In the genomic region with DNA sequence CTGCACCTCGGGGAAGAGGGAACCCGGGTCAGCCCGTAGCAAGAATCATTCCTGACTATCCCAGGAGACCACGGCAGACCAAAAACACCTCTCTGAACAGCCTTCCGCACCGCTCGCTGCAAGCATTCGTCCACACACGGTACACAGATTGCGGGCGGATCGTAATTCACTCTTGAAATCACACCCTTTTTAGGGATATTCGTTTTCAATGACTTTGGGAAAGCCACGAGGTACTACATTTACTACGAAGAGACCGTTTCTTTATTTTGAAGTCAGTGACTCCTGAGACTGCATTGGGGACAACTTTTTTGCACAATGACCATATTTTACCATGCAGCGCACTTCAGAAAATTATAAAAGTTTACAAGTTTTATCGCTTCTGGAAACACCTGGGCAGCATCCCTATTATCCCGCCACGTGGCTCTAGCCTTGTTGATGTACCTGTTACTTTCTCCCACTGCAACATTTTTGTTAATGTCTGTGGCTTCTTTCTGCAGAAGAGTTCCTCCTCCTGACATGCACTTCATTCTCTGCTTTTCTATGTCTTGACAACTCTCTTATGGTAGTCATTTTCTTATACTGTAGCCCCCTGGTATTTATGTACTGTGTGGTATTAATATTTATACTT, we compare ENCODE assay signal across 9 cellular contexts. TPM values are rescaled to one million over a fixed set of nuclear protein-coding genes. Genes with fewer than 3 reads are reported as not detected.
DNase-seq lines count a peak whose midpoint lies in the region; FAIRE-seq and TF ChIP-seq lines count a peak whose summit lies in the region.
"Had no signal": no experiment of that assay in that cellular context is flagged by ENCODE, and none has a peak within 500 bp of the region (broad histone marks: within the 10 kb centered on the region; RNA-seq: fewer than 3 reads in every experiment).

No MANE protein-coding gene starts in this region.

- H2BK5ac ChIP-seq in H1 (ENCODE audit: low read depth, low read length) = peak overlapping the region; percentile 86; the same call in 1 of the 2 replicates

- TF ChIP-seq EP300 in H1 (IDR thresholded peaks at IDR 0.05; ENCODE audit: borderline replicate concordance in 1 of 2, low read depth in 2 of 2, low read length in 2 of 2) = no peak

- H3K23me2 ChIP-seq in H1 (ENCODE audit: low read depth, low read length) = peaks cover 5% of the 10 kb centered on the region

- peak overlapping the region; percentile 37 for H4K5ac ChIP-seq in H1 (ENCODE audit: insufficient read length, low read depth, low read length)

- H3K79me2 ChIP-seq in H1 (ENCODE audit: control insufficient read depth in 1 of 2, insufficient read depth in 2 of 2, low read length in 2 of 2) = peaks cover 0 to 24% of the 10 kb centered on the region in 2 experiments; a peak in 2 of 4 replicates

- H2AFZ ChIP-seq in H1 (ENCODE audit: low read length) = peak overlapping the region; percentile 95

- peak overlapping the region; percentile 76 for H3K27ac Mint-ChIP-seq in nephron progenitor cell

- no peak for TF ChIP-seq CTCF in H1 (IDR thresholded peaks at IDR 0.05; ENCODE audit: control extremely low read depth in 1 of 3, insufficient read depth in 1 of 3, low read depth in 1 of 3, low read length in 3 of 3)
- TF ChIP-seq CTCF in nephron progenitor cell (IDR thresholded peaks at IDR 0.05) = no peak

- H3K56ac ChIP-seq in H1 (replicated peaks; ENCODE audit: insufficient read length, low read depth, low read length) = peak overlapping the region; percentile 42

- TF ChIP-seq RAD21 in H1 (IDR thresholded peaks at IDR 0.05 in 1 of 2, conservative IDR thresholded peaks at IDR 0.05 in 1 of 2; ENCODE audit: low read depth in 2 of 2, low read length in 2 of 2) = no peak

- no peak overlapping the region for H3K14ac ChIP-seq in H1 (ENCODE audit: insufficient read length)

- peaks cover 7% of the 10 kb centered on the region for H3K27me3 Mint-ChIP-seq in nephron progenitor cell (ENCODE audit: low read depth, poor library complexity)

- 6% methylated on average over 20 of the region's 20 CpGs; no CpG with 5 or more reads in 1 of the 2 experiments for WGBS in H1 (ENCODE audit: extremely low coverage in 1 of 2, insufficient coverage in 1 of 2, insufficient read length in 1 of 2, insufficient replicate concordance in 2 of 2, low coverage in 1 of 2, low lambda C conversion rate in 2 of 2, missing lambda C conversion rate in 1 of 2), 2 experiments

- H3K79me1 ChIP-seq in H1 (ENCODE audit: low read depth, low read length) = no peaks in the 10 kb centered on the region

- peak overlapping the region; percentile 96 for H3K18ac ChIP-seq in H1 (ENCODE audit: extremely low read depth, low read length)

- H3K4me2 ChIP-seq in H1 (ENCODE audit: insufficient read depth in 1 of 2, low read depth in 2 of 2, low read length in 2 of 2) = peak overlapping the region; percentile 70 to 90

- no peak overlapping the region for H2AK5ac ChIP-seq in H1 (ENCODE audit: low read depth, low read length)

- no peak overlapping the region for H2BK120ac ChIP-seq in H1 (replicated peaks; ENCODE audit: low read depth, low read length)

- peak in 1 of 2 experiments; percentile 67; a peak in 1 of 3 replicates for TF ChIP-seq POLR2A in H1 (IDR thresholded peaks at IDR 0.05; ENCODE audit: control extremely low read depth in 1 of 2, low read depth in 2 of 2, low read length in 2 of 2)

- no peaks in the 10 kb centered on the region for H4K20me1 ChIP-seq in H1 (replicated peaks in 1 of 2; ENCODE audit: control insufficient read depth in 1 of 2, insufficient read depth in 2 of 2, low read length in 2 of 2)

- CTCF ChIA-PET in H1 (lab: Charles Lee; ENCODE audit: partially characterized antibody) = no interaction called here

- H3K9me3 ChIP-seq in NT2/D1 (ENCODE audit: insufficient read depth, low read length) = no peaks in the 10 kb centered on the region
- no peaks in the 10 kb centered on the region for H3K9me3 ChIP-seq in H1 (ENCODE audit: insufficient read depth in 2 of 2, low read depth in 1 of 2, low read length in 1 of 2)

- H2BK20ac ChIP-seq in H1 (ENCODE audit: low read length) = no peak overlapping the region

- H2BK12ac ChIP-seq in H1 (ENCODE audit: low read depth, low read length) = peak overlapping the region; percentile 96

- H4K91ac ChIP-seq in H1 (replicated peaks; ENCODE audit: insufficient read length, low read length) = peak overlapping the region; percentile 8

- H3K36me3 ChIP-seq in NT2/D1 (ENCODE audit: insufficient read depth, insufficient read length, low read length) = no peaks in the 10 kb centered on the region
- H3K36me3 ChIP-seq in H1 (ENCODE audit: control insufficient read depth in 2 of 4, insufficient read depth in 4 of 4, low read length in 3 of 4) = no peaks in the 10 kb centered on the region

- H3K23ac ChIP-seq in H1 (ENCODE audit: insufficient read length) = no peak overlapping the region

- peak overlapping the region; percentile 8 for H3K4ac ChIP-seq in H1 (replicated peaks; ENCODE audit: insufficient read length, low read depth, low read length)

- peak overlapping the region; percentile 97; the same call in 1 of the 2 replicates for H4K8ac ChIP-seq in H1 (ENCODE audit: extremely low read depth, insufficient read depth, low read length)

- no peaks in the 10 kb centered on the region for H3K36me3 Mint-ChIP-seq in nephron progenitor cell (ENCODE audit: low read depth)

- peak; percentile 7 for FAIRE-seq in H1 (lab: Jason Lieb, UNC)
- FAIRE-seq: endometrium had no signal

- POLR2A ChIA-PET in H1 (lab: Charles Lee; ENCODE audit: partially characterized antibody) = no interaction called here

- H3K27me3 ChIP-seq in NT2/D1 (ENCODE audit: insufficient read depth, insufficient read length) (no peaks in the 10 kb centered on the region), H1 (replicated peaks in 1 of 4; ENCODE audit: control insufficient read depth in 3 of 4, extremely low read depth in 1 of 4, insufficient read depth in 3 of 4, low read length in 3 of 4) (no peaks in the 10 kb centered on the region)

- DNase-seq in activated T-cell treated with anti-CD3 and anti-CD28 coated beads for 1 hour (ENCODE audit: low read depth) (peak; percentile 33), NT2/D1 (ENCODE audit: low read depth, low spot score) (peak; percentile 11), H1 (ENCODE audit: low read depth in 1 of 2, low spot score in 2 of 2) (no peak), nephron progenitor cell (no peak), iPS-NIHi7 (ENCODE audit: extremely low spot score) (no peak), GM19238 (ENCODE audit: insufficient read length, low spot score) (no peak), HPDE6-E6E7 (ENCODE audit: extremely low spot score) (no peak)
- DNase-seq in activated T-cell treated with anti-CD3 and anti-CD28 coated beads, Interleukin-2, amount 50 U/mL, for 1 hour = no peak

- no peaks in the 10 kb centered on the region for H3K9me3 Mint-ChIP-seq in nephron progenitor cell

- H2BK15ac ChIP-seq in H1 (ENCODE audit: low read length) = 0 out of 2 replicates have a peak overlapping the region, but pooled peaks have one; percentile 55

- H3K4me3 ChIP-seq in NT2/D1 (ENCODE audit: insufficient read length, low read depth) = peak overlapping the region; percentile 64
- peak overlapping the region; percentile 55 to 75 (median 62) for H3K4me3 ChIP-seq in H1 (ENCODE audit: extremely low read depth in 1 of 4, insufficient read depth in 2 of 4, low read depth in 3 of 4, low read length in 4 of 4)

- H3K9ac ChIP-seq in NT2/D1 (ENCODE audit: insufficient read length, low read depth) (peak overlapping the region; percentile 91), H1 (replicated peaks in 1 of 4; ENCODE audit: extremely low read depth in 1 of 4, low read depth in 3 of 4, low read length in 3 of 4) (peak overlapping the region; percentile 51 to 92 (median 84); a peak in 6 of 7 replicates)

- H3K4me1 Mint-ChIP-seq in nephron progenitor cell = peaks cover 30% of the 10 kb centered on the region

- H3K27ac ChIP-seq in H1 (ENCODE audit: low read depth, low read length) = peak overlapping the region; percentile 92

- H3K4me1 ChIP-seq in NT2/D1 (ENCODE audit: insufficient read depth, insufficient read length) = no peaks in the 10 kb centered on the region
- H3K4me1 ChIP-seq in H1 (replicated peaks in 1 of 4; ENCODE audit: control insufficient read depth in 3 of 4, insufficient read depth in 4 of 4, low read length in 3 of 4) = peaks cover 0 to 4% (median 2%) of the 10 kb centered on the region in 4 experiments; a peak in 3 of 7 replicates

- H3K4me3 Mint-ChIP-seq in nephron progenitor cell = peak overlapping the region; percentile 95

TF ChIP-seq in H1, 55 proteins besides CTCF, POLR2A, EP300 and RAD21 (continues in another document):
- peak; percentile 18 for TF ChIP-seq PHF8 (conservative IDR thresholded peaks at IDR 0.05; ENCODE audit: low read depth, low read length)
- no peak for TF ChIP-seq JUND (IDR thresholded peaks at IDR 0.05; ENCODE audit: low read length)
- no peak for TF ChIP-seq JUN (IDR thresholded peaks at IDR 0.05; ENCODE audit: low read depth, low read length)
- no peak for TF ChIP-seq SUZ12 (IDR thresholded peaks at IDR 0.05; ENCODE audit: low read length)
- TF ChIP-seq BRCA1 (IDR thresholded peaks at IDR 0.05; ENCODE audit: low read depth, low read length) = no peak
- no peak for TF ChIP-seq BACH1 (IDR thresholded peaks at IDR 0.05; ENCODE audit: low read length)
- TF ChIP-seq SIX5 (IDR thresholded peaks at IDR 0.05; ENCODE audit: low read depth, low read length) = no peak
- no peak for TF ChIP-seq EGR1 (IDR thresholded peaks at IDR 0.05; ENCODE audit: borderline replicate concordance, low read depth, low read length)
- peak; percentile 73; the same call in 1 of the 2 replicates for TF ChIP-seq POLR2AphosphoS5 (IDR thresholded peaks at IDR 0.05; ENCODE audit: low read depth, low read length)
- no peak for TF ChIP-seq TCF12 (IDR thresholded peaks at IDR 0.05; ENCODE audit: low read depth, low read length)
- TF ChIP-seq TEAD4 (IDR thresholded peaks at IDR 0.05; ENCODE audit: low read depth, low read length) = no peak
- no peak for TF ChIP-seq SIRT6 (IDR thresholded peaks at IDR 0.05; ENCODE audit: low read length)
- TF ChIP-seq CHD1 (IDR thresholded peaks at IDR 0.05; ENCODE audit: low read depth, low read length) = no peak
- TF ChIP-seq GABPA (IDR thresholded peaks at IDR 0.05; ENCODE audit: borderline replicate concordance, insufficient read depth, low read length) = no peak
- TF ChIP-seq FOSL1 (IDR thresholded peaks at IDR 0.05; ENCODE audit: insufficient read depth, low read depth, low read length) = no peak

RNA-seq across cellular contexts. Expression of a gene that starts 1.2 kb away (rescaled TPM):
- total RNA-seq in H1 (2021; fragmentation: NEBNext Ultra II Directional; extraction: Animal tissue kit (Norgen Biotek cat#: 25700)) = 33.6 and 36.4 TPM in 2 replicates
- polyA plus RNA-seq in H1 (2011; rRNA removed) = 4.2 and 6.0 TPM in 2 replicates
- 6.1 TPM for polyA plus RNA-seq in H1 (2011; cell fraction: cytosol; rRNA removed)
- polyA plus RNA-seq in H1 (2011; cell fraction: nucleus; rRNA removed) = 10.5 TPM
- 4.2 to 13.6 TPM (median 6.3 TPM) in 4 replicates for polyA plus RNA-seq in H1 (2012, experiment 1 of 2)
- 0.54 TPM for polyA plus RNA-seq in H1 (2012, experiment 2 of 2)
- 9.5 TPM for polyA plus RNA-seq in H1 (2013, experiment 1 of 2)
- 8.4 TPM for polyA plus RNA-seq in H1 (2013, experiment 2 of 2)
- 14.4 and 15.3 TPM in 2 replicates for polyA minus RNA-seq in H1 (2011; rRNA and poly(A)+ RNA removed)
- 8.5 TPM for polyA minus RNA-seq in H1 (2011; cell fraction: cytosol; rRNA and poly(A)+ RNA removed)
- 44.6 TPM for polyA minus RNA-seq in H1 (2011; cell fraction: nucleus; rRNA and poly(A)+ RNA removed)

Comparison
In these comparisons a context has a peak if more than half of its experiments do, and no peak if none do; other contexts are left out.
1. DNase-seq: peak in activated T-cell treated with anti-CD3 and anti-CD28 coated beads for 1 hour (single experiment) and NT2/D1 (single experiment); none in activated T-cell treated with anti-CD3 and anti-CD28 coated beads, Interleukin-2, amount 50 U/mL, for 1 hour (single experiment), H1 (0 of 2), nephron progenitor cell (single experiment), iPS-NIHi7 (single experiment), GM19238 (single experiment) and HPDE6-E6E7 (single experiment).